In the genomic region with DNA sequence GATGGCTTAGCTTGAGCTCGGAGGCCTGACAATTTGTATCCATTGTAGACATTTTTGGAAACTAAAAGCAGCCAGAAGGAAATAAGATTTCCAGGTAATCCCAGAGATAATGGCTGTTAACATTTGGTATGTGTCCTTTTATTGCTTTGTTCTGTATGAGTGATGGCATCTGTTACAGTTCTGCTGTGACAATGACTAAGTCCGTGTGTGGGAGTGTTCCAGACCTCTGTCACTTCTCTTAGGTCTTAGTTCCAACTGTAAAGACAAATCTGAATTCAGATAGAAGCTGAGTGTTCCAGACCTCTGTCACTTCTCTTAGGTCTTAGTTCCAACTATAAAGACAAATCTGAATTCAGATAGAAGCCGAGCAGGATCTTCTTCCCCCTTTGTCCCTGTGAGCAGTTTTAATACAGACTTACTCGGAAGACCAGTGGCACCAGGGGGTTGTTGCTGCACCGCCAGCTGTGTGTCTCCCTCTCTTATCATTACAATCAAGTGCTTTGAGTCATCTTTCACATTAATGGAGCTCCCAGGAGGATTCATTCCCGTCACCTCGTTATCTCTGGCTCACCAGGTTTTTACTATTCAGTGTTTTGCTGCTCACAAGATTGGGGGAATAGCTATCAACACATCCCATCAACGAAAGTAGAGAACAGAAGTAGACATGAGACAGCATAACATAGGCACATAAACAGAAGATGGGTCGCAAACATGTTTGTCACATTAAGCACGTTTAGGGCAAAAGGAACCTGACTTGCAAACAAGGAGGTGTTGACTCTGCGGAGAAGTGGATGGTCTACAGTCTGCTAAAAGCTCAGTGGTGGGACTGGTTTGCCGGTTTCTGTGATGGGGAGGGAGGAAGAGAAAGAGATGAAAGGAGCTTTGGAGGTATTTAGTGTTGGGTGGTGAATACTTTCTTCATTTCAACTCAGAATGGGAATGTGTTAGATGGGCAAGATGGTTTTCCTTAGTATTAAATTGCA, we compare ENCODE assay signal across 1 cellular context.
TF ChIP-seq lines count a peak whose summit lies in the region.

No MANE protein-coding gene starts in this region.

TF ChIP-seq in H1, 55 proteins besides CTCF, POLR2A, EP300 and RAD21:
- 0 out of 2 replicates have a peak, but pooled peaks have one; percentile 42 for TF ChIP-seq KDM1A (IDR thresholded peaks at IDR 0.05; ENCODE audit: borderline replicate concordance, low read length)
- no peak for TF ChIP-seq RXRA (IDR thresholded peaks at IDR 0.05; ENCODE audit: insufficient read depth, low read depth, low read length)
TF ChIP-seq in H1: peak in this region for 1.
